In the genomic region with DNA sequence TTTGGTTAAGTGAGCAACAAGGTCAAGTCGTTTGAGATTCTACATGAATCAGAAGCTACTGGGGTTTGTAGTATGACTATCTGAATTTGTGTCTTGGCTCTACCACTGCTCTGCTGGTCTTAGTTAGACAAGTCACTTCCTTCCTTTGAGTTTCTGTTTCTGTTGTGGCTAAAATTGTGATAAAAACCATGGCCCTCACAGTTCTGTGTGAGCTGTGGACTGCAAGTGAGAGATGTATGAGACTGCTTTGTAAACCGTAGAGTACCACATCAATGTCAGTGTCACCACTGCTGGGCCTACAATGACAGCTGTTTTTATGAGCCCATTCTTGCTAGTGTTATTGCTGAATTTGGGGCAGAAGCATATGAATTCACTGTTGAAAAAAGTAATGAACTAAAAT, we compare ENCODE assay signal across 9 cellular contexts. TPM values are rescaled to one million over a fixed set of nuclear protein-coding genes. Genes with fewer than 3 reads are reported as not detected.
DNase-seq lines count a peak whose midpoint lies in the region; ATAC-seq and TF ChIP-seq lines count a peak whose summit lies in the region.
"Had no signal": no experiment of that assay in that cellular context is flagged by ENCODE, and none has a peak within 500 bp of the region (broad histone marks: within the 10 kb centered on the region; RNA-seq: fewer than 3 reads in every experiment).

No MANE protein-coding gene starts in this region.

- intact Hi-C loops in activated T-helper 2 cell treated with anti-CD3 and anti-CD28 coated beads, Interferon-gamma antibody, Interleukin-2, Interleukin-4, amounts not matched to agents 10 μg/mL and 5 μg/mL and 100 μg/mL, durations not matched to agents 14 hours and 24 hours and 36 hours (cut with micrococcal nuclease), result no loop called here
- intact Hi-C loops in CD14-positive monocyte (cut with micrococcal nuclease), result no loop called here

- H3K27ac Mint-ChIP-seq in activated T-helper 2 cell treated with anti-CD3 and anti-CD28 coated beads, Interferon-gamma antibody, Interleukin-2, Interleukin-4, amounts not matched to agents 10 μg/mL and 5 μg/mL and 100 μg/mL, durations not matched to agents 14 hours and 24 hours and 36 hours, result peak overlapping the region; percentile 6
- peak overlapping the region in 2 of 7 donors; percentile 14 to 21 for H3K27ac Mint-ChIP-seq in CD14-positive monocyte

- no peaks in the 10 kb centered on the region for H3K9me3 Mint-ChIP-seq in activated T-helper 2 cell treated with anti-CD3 and anti-CD28 coated beads, Interferon-gamma antibody, Interleukin-2, Interleukin-4, amounts not matched to agents 10 μg/mL and 5 μg/mL and 100 μg/mL, durations not matched to agents 14 hours and 24 hours and 36 hours
- H3K9me3 Mint-ChIP-seq in CD14-positive monocyte, result no peaks in the 10 kb centered on the region

- ATAC-seq in GM18505 (IDR thresholded peaks at IDR 0.05; ENCODE audit: unreplicated experiment) (peak; percentile 99), HG03108 (IDR thresholded peaks at IDR 0.05; ENCODE audit: unreplicated experiment) (peak; percentile 95)

- TF ChIP-seq POLR2A in GM18505 (IDR thresholded peaks at IDR 0.05; ENCODE audit: borderline replicate concordance, extremely low read depth, insufficient read depth, insufficient read length), result no peak

- no peak overlapping the region for H3K4me3 Mint-ChIP-seq in activated T-helper 2 cell treated with anti-CD3 and anti-CD28 coated beads, Interferon-gamma antibody, Interleukin-2, Interleukin-4, amounts not matched to agents 10 μg/mL and 5 μg/mL and 100 μg/mL, durations not matched to agents 14 hours and 24 hours and 36 hours (ENCODE audit: low read depth)
- H3K4me3 Mint-ChIP-seq in CD14-positive monocyte, result no peak overlapping the region

- peak; percentile 44 for DNase-seq in GM20000 (ENCODE audit: low spot score)
- no peak for DNase-seq in activated T-helper 2 cell treated with anti-CD3 and anti-CD28 coated beads, Interferon-gamma antibody, Interleukin-2, Interleukin-4, amounts not matched to agents 10 μg/mL and 5 μg/mL and 100 μg/mL, durations not matched to agents 14 hours and 24 hours and 36 hours (ENCODE audit: low spot score)
- DNase-seq in AML-193 (lab: John Stamatoyannopoulos, UW), result no peak
- DNase-seq in CD14-positive monocyte (ENCODE audit: low spot score), result no peak
- no peak for DNase-seq in NCI-H2107 treated with DMSO at 0.1 percent for 48 hours (lab: John Stamatoyannopoulos, UW; ENCODE audit: unreplicated experiment)
- no peak for DNase-seq in A172 (ENCODE audit: low spot score)

- peaks cover 3% of the 10 kb centered on the region for H3K27me3 Mint-ChIP-seq in activated T-helper 2 cell treated with anti-CD3 and anti-CD28 coated beads, Interferon-gamma antibody, Interleukin-2, Interleukin-4, amounts not matched to agents 10 μg/mL and 5 μg/mL and 100 μg/mL, durations not matched to agents 14 hours and 24 hours and 36 hours (ENCODE audit: low read depth)
- no peaks in the 10 kb centered on the region for H3K27me3 Mint-ChIP-seq in CD14-positive monocyte (ENCODE audit: low read depth in 3 of 3)

- H3K4me1 Mint-ChIP-seq in activated T-helper 2 cell treated with anti-CD3 and anti-CD28 coated beads, Interferon-gamma antibody, Interleukin-2, Interleukin-4, amounts not matched to agents 10 μg/mL and 5 μg/mL and 100 μg/mL, durations not matched to agents 14 hours and 24 hours and 36 hours (ENCODE audit: low read depth), result peaks cover 4% of the 10 kb centered on the region
- H3K4me1 Mint-ChIP-seq in CD14-positive monocyte, result peaks cover 8% of the 10 kb centered on the region

- TF ChIP-seq CTCF in GM20000 (IDR thresholded peaks at IDR 0.05; ENCODE audit: extremely low read depth, missing control alignments) (no peak), CD14-positive monocyte (IDR thresholded peaks at IDR 0.05) (no peak)

- H3K36me3 Mint-ChIP-seq in activated T-helper 2 cell treated with anti-CD3 and anti-CD28 coated beads, Interferon-gamma antibody, Interleukin-2, Interleukin-4, amounts not matched to agents 10 μg/mL and 5 μg/mL and 100 μg/mL, durations not matched to agents 14 hours and 24 hours and 36 hours (ENCODE audit: low read depth), result no peaks in the 10 kb centered on the region
- no peaks in the 10 kb centered on the region for H3K36me3 Mint-ChIP-seq in CD14-positive monocyte

RNA-seq across cellular contexts. Expression of gene RARB, which starts 32.7 kb away (rescaled TPM):
- total RNA-seq in activated T-helper 2 cell treated with anti-CD3 and anti-CD28 coated beads, Interferon-gamma antibody, Interleukin-2, Interleukin-4, amounts not matched to agents 10 μg/mL and 5 μg/mL and 100 μg/mL, durations not matched to agents 14 hours and 24 hours and 36 hours, result not detected in 2 replicates
- not detected for polyA plus RNA-seq in CD14-positive monocyte
- 0.62 and 0.71 TPM in 2 replicates for total RNA-seq in A172 (2014; rRNA removed; shearing (Covaris generic))
- total RNA-seq: mononuclear cell had no signal
